In genomic region chr11:6584528-6584927, GRCh38 we compare ENCODE assay signal across 33 cellular contexts.
"Had no signal": no experiment of that assay in that cellular context is flagged by ENCODE, and none has a peak within 500 bp of the region (broad histone marks: within the 10 kb centered on the region; RNA-seq: fewer than 3 reads in every experiment).

No MANE protein-coding gene starts in this region.

- H3K4me1 ChIP-seq: adrenal gland, breast epithelium, colonic mucosa had no signal

- H3K36me3 ChIP-seq: adrenal gland, ascending aorta, brain microvascular endothelial cell, breast epithelium, colonic mucosa had no signal

- DNase-seq: activated effector memory CD4-positive, alpha-beta T cell treated with Interleukin-2 at 50 U/mL for 16 hours; activated gamma-delta T cell; activated gamma-delta T cell treated with Interleukin-2 at 50 U/mL for 16 hours; activated naive CD4-positive, alpha-beta T cell; activated naive CD4-positive, alpha-beta T cell treated with anti-CD3 and anti-CD28 coated beads for 36 hours; activated naive CD4-positive, alpha-beta T cell treated with anti-CD3 and anti-CD28 coated beads, Interleukin-2, amount 10 ng/mL, durations not matched to agents 7 days and 5 days; activated naive CD4-positive, alpha-beta T cell treated with anti-CD3 and anti-CD28 coated beads, Interleukin-2, amount 50 U/mL, for 16 hours; activated naive CD4-positive, alpha-beta T cell treated with Interleukin-2 at 50 U/mL for 16 hours; activated naive CD8-positive, alpha-beta T cell treated with anti-CD3 and anti-CD28 coated beads for 36 hours; activated naive CD8-positive, alpha-beta T cell treated with anti-CD3 and anti-CD28 coated beads, Interleukin-2, amount 10 ng/mL, durations not matched to agents 7 days and 5 days; activated naive CD8-positive, alpha-beta T cell treated with anti-CD3 and anti-CD28 coated beads, Interleukin-2, amount 50 U/mL, for 24 hours; activated T-cell treated with anti-CD3 and anti-CD28 coated beads, Interleukin-2, amount 50 U/mL, for 4 hours; activated T-cell treated with anti-CD3 and anti-CD28 coated beads, Interleukin-2, amount 50 U/mL, for 48 hours; activated T-cell treated with anti-CD3 and anti-CD28 coated beads, Interleukin-2, amount 50 U/mL, for 72 hours; adrenal gland; amniotic stem cell; amygdala; anterior cingulate cortex; aorta; body of pancreas; brain microvascular endothelial cell; caudate nucleus; central memory CD4-positive, alpha-beta T cell; cerebellar nuclear complex; colonic mucosa had no signal

- ATAC-seq: activated naive CD4-positive, alpha-beta T cell treated with anti-CD3 and anti-CD28 coated beads, Interleukin-2, amount 50 U/mL, for 72 hours; activated naive CD8-positive, alpha-beta T cell treated with anti-CD3 and anti-CD28 coated beads, Interleukin-2, amount 50 U/mL, for 24 hours; activated T-cell treated with anti-CD3 and anti-CD28 coated beads, Interleukin-2, amount 50 U/mL, for 4 hours; activated T-cell treated with anti-CD3 and anti-CD28 coated beads, Interleukin-2, amount 50 U/mL, for 72 hours; activated T-helper 17 cell treated with anti-CD3 and anti-CD28 coated beads, Interleukin-2, amount 50 U/mL, for 72 hours; body of pancreas had no signal

- H3K4me3 ChIP-seq: adrenal gland, ascending aorta, body of pancreas, breast epithelium, cardiac muscle cell, colonic mucosa had no signal

- FAIRE-seq: astrocyte, bronchial epithelial cell, colon had no signal

- H3K27ac ChIP-seq: adrenal gland, ascending aorta, body of pancreas, brain microvascular endothelial cell, breast epithelium, cardiac muscle cell, colonic mucosa had no signal

- H3K9me3 ChIP-seq: body of pancreas, colonic mucosa had no signal

- H3K27me3 ChIP-seq: adrenal gland, ascending aorta, body of pancreas, brain microvascular endothelial cell, breast epithelium, cardiac muscle cell, colonic mucosa had no signal
